8 cellular contexts compared by ENCODE assay signal in the genomic region with DNA sequence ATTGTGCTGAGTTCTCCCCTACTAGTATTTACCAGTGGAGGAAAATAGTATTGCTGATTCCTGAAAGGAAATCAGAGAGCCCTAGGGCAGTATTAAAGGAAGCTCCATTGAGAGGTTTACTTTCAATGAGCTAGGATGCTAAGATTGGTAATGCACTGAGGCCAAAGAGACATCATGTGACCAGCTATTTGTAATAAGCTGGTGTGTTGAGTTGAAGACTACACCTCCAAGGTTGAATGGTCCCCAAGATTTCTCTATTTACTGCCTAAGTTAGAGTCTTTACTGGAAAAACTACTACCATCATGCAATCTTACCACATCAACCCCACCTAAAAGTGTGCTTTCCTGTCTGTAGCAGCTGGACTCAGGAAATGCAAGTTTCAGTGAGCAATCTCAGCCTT.
"Had no signal": no experiment of that assay in that cellular context is flagged by ENCODE, and none has a peak within 500 bp of the region (broad histone marks: within the 10 kb centered on the region; RNA-seq: fewer than 3 reads in every experiment).

No MANE protein-coding gene starts in this region.

- DNase-seq: GDM1, GF-D8 had no signal

- H3K4me3 ChIP-seq: GM12878 had no signal

- ATAC-seq: GM12878 had no signal

- FAIRE-seq: G401.6, GM12878, GM12891, GM12892, GM18507, GM19239 had no signal
